In the genomic region with DNA sequence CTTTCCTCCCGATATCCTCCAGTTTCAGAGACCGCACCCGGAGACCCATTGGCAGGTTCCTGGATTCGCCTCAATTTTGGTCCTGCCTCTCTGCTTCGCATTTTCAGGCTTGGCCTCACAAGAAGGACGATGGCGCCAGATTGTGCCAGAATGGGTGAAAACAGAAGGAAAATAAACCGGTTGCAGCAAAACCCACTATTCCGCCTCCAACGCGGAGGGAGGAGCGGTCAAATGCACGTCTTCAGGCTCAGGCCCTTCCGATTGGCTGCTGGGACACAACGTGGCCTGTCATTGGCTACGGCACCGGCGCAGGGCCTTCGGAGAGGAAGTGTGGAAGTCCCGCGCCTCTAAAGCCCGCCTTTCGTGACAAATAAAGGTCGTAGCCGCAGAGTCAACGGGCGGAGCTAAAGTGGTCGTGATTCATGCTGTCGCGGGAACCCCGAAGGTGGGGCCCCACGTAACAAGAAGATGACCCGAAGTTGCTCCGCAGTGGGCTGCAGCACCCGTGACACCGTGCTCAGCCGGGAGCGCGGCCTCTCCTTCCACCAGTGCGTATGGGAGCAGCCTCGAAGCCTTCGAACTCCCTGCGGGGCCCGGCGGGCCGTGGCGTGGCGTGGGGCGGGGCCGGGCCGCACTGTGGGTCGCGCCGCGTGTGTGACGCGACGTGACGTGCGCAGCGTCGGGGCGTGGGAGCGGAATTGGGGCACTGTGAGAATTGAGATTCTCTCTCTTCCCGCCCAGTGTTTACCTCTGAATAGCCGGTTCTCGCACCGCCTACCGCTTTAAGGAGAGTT, we compare ENCODE assay signal across 8 cellular contexts. TPM values are rescaled to one million over a fixed set of nuclear protein-coding genes. Genes with fewer than 3 reads are reported as not detected.
DNase-seq lines count a peak whose midpoint lies in the region; ATAC-seq and TF ChIP-seq lines count a peak whose summit lies in the region.

A gene with protein sequence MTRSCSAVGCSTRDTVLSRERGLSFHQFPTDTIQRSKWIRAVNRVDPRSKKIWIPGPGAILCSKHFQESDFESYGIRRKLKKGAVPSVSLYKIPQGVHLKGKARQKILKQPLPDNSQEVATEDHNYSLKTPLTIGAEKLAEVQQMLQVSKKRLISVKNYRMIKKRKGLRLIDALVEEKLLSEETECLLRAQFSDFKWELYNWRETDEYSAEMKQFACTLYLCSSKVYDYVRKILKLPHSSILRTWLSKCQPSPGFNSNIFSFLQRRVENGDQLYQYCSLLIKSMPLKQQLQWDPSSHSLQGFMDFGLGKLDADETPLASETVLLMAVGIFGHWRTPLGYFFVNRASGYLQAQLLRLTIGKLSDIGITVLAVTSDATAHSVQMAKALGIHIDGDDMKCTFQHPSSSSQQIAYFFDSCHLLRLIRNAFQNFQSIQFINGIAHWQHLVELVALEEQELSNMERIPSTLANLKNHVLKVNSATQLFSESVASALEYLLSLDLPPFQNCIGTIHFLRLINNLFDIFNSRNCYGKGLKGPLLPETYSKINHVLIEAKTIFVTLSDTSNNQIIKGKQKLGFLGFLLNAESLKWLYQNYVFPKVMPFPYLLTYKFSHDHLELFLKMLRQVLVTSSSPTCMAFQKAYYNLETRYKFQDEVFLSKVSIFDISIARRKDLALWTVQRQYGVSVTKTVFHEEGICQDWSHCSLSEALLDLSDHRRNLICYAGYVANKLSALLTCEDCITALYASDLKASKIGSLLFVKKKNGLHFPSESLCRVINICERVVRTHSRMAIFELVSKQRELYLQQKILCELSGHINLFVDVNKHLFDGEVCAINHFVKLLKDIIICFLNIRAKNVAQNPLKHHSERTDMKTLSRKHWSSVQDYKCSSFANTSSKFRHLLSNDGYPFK (plus strand): TSS at position 401 of the 794 bp plus-strand sequence. CDS start 68 bp downstream, at position 469.

- TF ChIP-seq EP300 in suprapubic skin (IDR thresholded peaks at IDR 0.05), result no peak

- H3K36me3 ChIP-seq in suprapubic skin, result peaks cover 3% of the 10 kb centered on the region

- H3K9me3 ChIP-seq in suprapubic skin, result no peaks in the 10 kb centered on the region

- no peaks in the 10 kb centered on the region for H3K27me3 ChIP-seq in suprapubic skin

- peak within 1 kb of the TSS; percentile 99 for H3K27ac ChIP-seq in suprapubic skin

- POLR2A ChIA-PET in GM10248 (lab: Yijun Ruan, JAX), result interaction anchor here (0.6 to 2.3 kb wide), 11 partner anchors 8 to 471 kb away, joined by 3 to 10 read pairs (median 4); partner anchors contain the start of genes COPS4, COQ2, HNRNPDL and SCD5

- TF ChIP-seq CTCF in GM10248 (IDR thresholded peaks at IDR 0.05; ENCODE audit: control extremely low read depth, extremely low read depth, low read depth, missing control alignments) (no peak), suprapubic skin (IDR thresholded peaks at IDR 0.05) (no peak)

- peak; percentile 92 for ATAC-seq in HG02588 (IDR thresholded peaks at IDR 0.05; ENCODE audit: unreplicated experiment)

- CTCF ChIA-PET in GM10248 (lab: Yijun Ruan, JAX), result interaction anchor here (1.4 to 1.9 kb wide), 3 partner anchors 10 to 126 kb away, joined by 3 to 6 read pairs (median 3); partner anchors contain the start of genes LIN54 and SEC31A

- H3K4me1 ChIP-seq in suprapubic skin, result peaks cover 49% of the 10 kb centered on the region

- H3K4me3 ChIP-seq in suprapubic skin, result peak within 1 kb of the TSS; percentile 60

- under 1% methylated on average over 45 of the region's 69 CpGs for WGBS in suprapubic skin

- DNase-seq in GM10248 (ENCODE audit: extremely low spot score), result peak; percentile 92
- DNase-seq in NCI-H1048 (lab: John Stamatoyannopoulos, UW), result peak; percentile 96
- DNase-seq in SK-N-DZ (ENCODE audit: low spot score), result peak; percentile 99
- DNase-seq in activated naive CD4-positive, alpha-beta T cell treated with anti-CD3 and anti-CD28 coated beads, Interleukin-2, amount 50 U/mL, for 16 hours, result peak; percentile 98
- peak; percentile 92 for DNase-seq in glomerular endothelial cell (ENCODE audit: extremely low read depth, low read depth, low spot score)
- peak; percentile 85 to 99 (median 98) for DNase-seq in nucleus accumbens (lab: John Stamatoyannopoulos, UW)
- DNase-seq in suprapubic skin (ENCODE audit: low spot score in 2 of 2), result peak; percentile 100

- TF ChIP-seq POLR2A in suprapubic skin (IDR thresholded peaks at IDR 0.05), result peak; percentile 27 to 62

RNA-seq across cellular contexts. Expression of the gene that starts here (rescaled TPM):
- 8.8 and 13.7 TPM in 2 replicates for polyA plus RNA-seq in SK-N-DZ (2014; cell fraction: cytosol; rRNA removed)
- 10.0 and 20.0 TPM in 2 replicates for polyA plus RNA-seq in SK-N-DZ (2014; cell fraction: nucleus; rRNA removed)
- total RNA-seq in glomerular endothelial cell, result 1.4 and 2.3 TPM in 2 replicates
- total RNA-seq in suprapubic skin, result 1 to 10 TPM; 2.0 to 3.1 (median 2.6) TPM

Comparison
In these comparisons a context has a peak if more than half of its experiments do, and no peak if none do; other contexts are left out.
1. Peak in every context shown above with its lines: DNase-seq, ATAC-seq, H3K4me3 ChIP-seq and H3K27ac ChIP-seq.